10 cellular contexts compared by ENCODE assay signal in the genomic region with DNA sequence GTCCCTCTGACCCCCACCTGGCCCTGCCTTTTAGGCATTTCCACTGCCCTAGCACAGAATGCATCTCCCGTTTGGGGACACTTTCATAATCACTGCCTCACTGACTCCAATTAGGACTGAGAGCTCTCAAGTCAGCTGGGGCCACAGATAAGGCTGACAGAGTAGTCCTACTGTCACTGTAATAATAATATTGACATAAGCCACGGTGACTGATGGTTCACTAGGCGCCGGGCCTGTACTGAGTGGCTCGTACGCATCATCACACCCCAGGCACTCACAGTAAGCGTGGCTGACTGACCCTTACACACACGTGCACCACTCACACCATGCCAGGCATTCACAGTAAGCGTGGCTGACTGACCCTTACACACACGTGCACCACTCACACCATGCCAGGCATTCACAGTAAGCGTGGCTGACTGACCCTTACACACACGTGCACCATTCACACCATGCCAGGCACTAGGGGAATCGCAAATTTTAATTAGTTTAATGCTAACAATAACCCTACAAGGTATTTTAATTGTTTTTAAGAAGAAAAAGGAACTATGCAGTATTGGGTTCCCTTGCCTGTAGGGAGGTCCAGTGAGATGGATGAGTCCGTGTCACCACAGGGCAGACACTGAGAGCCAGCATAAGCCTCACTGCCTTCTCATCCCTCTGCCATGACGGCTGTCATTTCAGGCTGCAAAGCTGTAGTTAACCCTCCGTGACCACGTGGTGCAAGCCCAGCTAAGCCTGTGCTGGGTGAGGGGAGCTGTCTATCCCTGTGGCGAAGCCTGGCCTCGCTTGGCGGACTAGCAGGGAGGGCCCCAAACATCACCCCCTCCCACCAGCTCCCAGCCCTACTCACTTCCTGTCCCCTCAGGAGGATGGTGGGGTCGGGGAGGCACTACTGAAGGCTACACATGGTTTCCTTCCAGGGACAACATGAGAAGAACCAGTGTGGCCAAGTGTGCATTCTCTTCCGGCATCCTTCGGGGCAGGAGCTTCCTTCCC.
DNase-seq lines count a peak whose midpoint lies in the region; ATAC-seq, FAIRE-seq and TF ChIP-seq lines count a peak whose summit lies in the region.
"Had no signal": no experiment of that assay in that cellular context is flagged by ENCODE, and none has a peak within 500 bp of the region (broad histone marks: within the 10 kb centered on the region; RNA-seq: fewer than 3 reads in every experiment).

No MANE protein-coding gene starts in this region.

- CTCF ChIA-PET in T-cell (lab: Charles Lee), result no interaction called here

- peak; percentile 71 for DNase-seq in DMS79 treated with DMSO at 0.1 percent for 48 hours (lab: John Stamatoyannopoulos, UW)
- DNase-seq in NCI-H510A (lab: John Stamatoyannopoulos, UW), result peak; percentile 66
- DNase-seq in dorsolateral prefrontal cortex, result no peak
- no peak for DNase-seq in progenitor cell of endocrine pancreas (ENCODE audit: low spot score, unreplicated experiment)
- DNase-seq in kidney, result no peak
- DNase-seq in endothelial cell (ENCODE audit: low spot score), result no peak
- DNase-seq in T-cell, result no peak
- DNase-seq in RPMI8226, result no peak
- DNase-seq: effector CD4-positive, alpha-beta T cell had no signal

- POLR2A ChIA-PET in T-cell (lab: Charles Lee), result no interaction called here

- FAIRE-seq in kidney (lab: Jason Lieb, UNC), result no peak

- H3K9me3 Mint-ChIP-seq in progenitor cell of endocrine pancreas (ENCODE audit: low read depth) (no peaks in the 10 kb centered on the region), endothelial cell (ENCODE audit: unreplicated experiment) (no peaks in the 10 kb centered on the region), T-cell (no peaks in the 10 kb centered on the region)

- peaks cover 21% of the 10 kb centered on the region for H3K4me1 Mint-ChIP-seq in progenitor cell of endocrine pancreas (ENCODE audit: low read depth)
- peaks cover 20% of the 10 kb centered on the region for H3K4me1 Mint-ChIP-seq in endothelial cell (ENCODE audit: unreplicated experiment)
- H3K4me1 Mint-ChIP-seq in T-cell, result peaks cover 22 to 33% (median 23%) of the 10 kb centered on the region in 3 donors

- H3K27ac ChIP-seq in dorsolateral prefrontal cortex (peak overlapping the region; percentile 40 to 98 (median 89)), kidney (ENCODE audit: low read depth in 2 of 2, low read length in 2 of 2) (no peak overlapping the region)

- ATAC-seq in T-cell (replicated peaks in 1 of 4), result no peak

- no peak overlapping the region for H3K9ac ChIP-seq in kidney (ENCODE audit: low read length in 2 of 2)

- H3K27me3 ChIP-seq in dorsolateral prefrontal cortex, result no peaks in the 10 kb centered on the region

- H3K27ac Mint-ChIP-seq in progenitor cell of endocrine pancreas (peak overlapping the region; percentile 90), endothelial cell (ENCODE audit: unreplicated experiment) (no peak overlapping the region), T-cell (no peak overlapping the region)

- H3K4me3 Mint-ChIP-seq in progenitor cell of endocrine pancreas (ENCODE audit: low read depth) (no peak overlapping the region), endothelial cell (ENCODE audit: unreplicated experiment) (no peak overlapping the region), T-cell (no peak overlapping the region)
- H3K4me3 Mint-ChIP-seq: CD14-positive monocyte had no signal

- no peaks in the 10 kb centered on the region for H3K9me3 ChIP-seq in kidney (ENCODE audit: control insufficient read depth in 1 of 2, low read length in 2 of 2)

- intact Hi-C loops in dorsolateral prefrontal cortex (cut with DNase I) (no loop called here), kidney (cut with DNase I) (no loop called here)

- H3K4me1 ChIP-seq in kidney (ENCODE audit: control insufficient read depth in 1 of 2, insufficient read depth in 1 of 2, low read depth in 1 of 2, low read length in 2 of 2), result peaks cover 12 to 31% of the 10 kb centered on the region in 2 donors

- H3K4me3 ChIP-seq in dorsolateral prefrontal cortex, result peak overlapping the region in 1 of 59 donors; percentile 15
- H3K4me3 ChIP-seq in kidney (ENCODE audit: low read length in 2 of 2), result no peak overlapping the region

- H3K27me3 Mint-ChIP-seq in progenitor cell of endocrine pancreas, result no peaks in the 10 kb centered on the region
- peaks cover 8% of the 10 kb centered on the region for H3K27me3 Mint-ChIP-seq in endothelial cell (ENCODE audit: unreplicated experiment)
- H3K27me3 Mint-ChIP-seq in T-cell, result no peaks in the 10 kb centered on the region

- TF ChIP-seq CTCF in dorsolateral prefrontal cortex (IDR thresholded peaks at IDR 0.05 in 54 of 56, conservative IDR thresholded peaks at IDR 0.05 in 2 of 56; ENCODE audit: low read depth in 1 of 56, partially characterized antibody in 56 of 56), result no peak
- no peak for TF ChIP-seq CTCF in progenitor cell of endocrine pancreas (IDR thresholded peaks at IDR 0.05; ENCODE audit: unreplicated experiment)
- TF ChIP-seq CTCF in kidney (IDR thresholded peaks at IDR 0.05; ENCODE audit: borderline replicate concordance, extremely low read depth, insufficient read depth), result no peak
- no peak for TF ChIP-seq CTCF in endothelial cell (IDR thresholded peaks at IDR 0.05; ENCODE audit: unreplicated experiment)

- no peaks in the 10 kb centered on the region for H3K36me3 ChIP-seq in kidney (ENCODE audit: control insufficient read depth in 1 of 2, insufficient read depth in 2 of 2, low read length in 2 of 2)

- H3K36me3 Mint-ChIP-seq in progenitor cell of endocrine pancreas (ENCODE audit: insufficient read depth) (peaks cover 3% of the 10 kb centered on the region), endothelial cell (ENCODE audit: low read depth, unreplicated experiment) (no peaks in the 10 kb centered on the region), T-cell (peaks cover 12% of the 10 kb centered on the region)

Comparison
In these comparisons a context has a peak if more than half of its experiments do, and no peak if none do; other contexts are left out.
1. DNase-seq: peak in DMS79 treated with DMSO at 0.1 percent for 48 hours (single experiment) and NCI-H510A (single experiment); none in dorsolateral prefrontal cortex (0 of 10), progenitor cell of endocrine pancreas (single experiment), kidney (single experiment), endothelial cell (single experiment), T-cell (0 of 34) and RPMI8226 (single experiment).
2. H3K27ac ChIP-seq: peak in dorsolateral prefrontal cortex (59 of 59); none in kidney (0 of 2).